Comparison of ENCODE assay signal across 10 cellular contexts in the genomic region with DNA sequence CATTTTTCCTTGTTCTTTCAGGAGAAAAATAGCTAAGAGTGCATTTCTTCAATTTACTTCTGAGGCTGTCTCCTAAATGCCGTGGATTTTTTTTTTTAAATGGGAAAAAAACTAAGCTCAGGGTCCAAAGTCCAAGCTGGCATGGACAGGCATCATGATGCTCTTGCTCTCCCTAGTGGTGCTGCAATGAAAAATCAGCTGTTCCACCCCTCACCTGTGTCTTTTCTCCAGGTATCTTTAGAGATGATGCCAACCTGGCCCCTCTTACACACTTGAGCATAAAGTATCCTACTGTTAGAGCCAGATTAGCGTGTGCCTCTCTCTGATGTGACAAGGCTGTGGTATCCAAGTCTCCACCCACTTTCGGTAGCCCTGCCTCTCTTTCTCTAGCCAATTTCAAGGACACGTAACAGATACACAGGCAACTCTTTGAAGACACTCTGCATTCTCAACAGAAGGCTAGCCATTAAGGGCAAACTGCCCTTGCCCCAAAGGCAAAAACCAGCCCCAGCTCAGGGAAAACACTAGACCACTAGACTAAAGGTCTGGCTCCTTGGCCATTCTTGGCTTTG.
DNase-seq lines count a peak whose midpoint lies in the region; ATAC-seq and TF ChIP-seq lines count a peak whose summit lies in the region.
"Had no signal": no experiment of that assay in that cellular context is flagged by ENCODE, and none has a peak within 500 bp of the region (broad histone marks: within the 10 kb centered on the region; RNA-seq: fewer than 3 reads in every experiment).

No MANE protein-coding gene starts in this region.

- 83 to 86% methylated on average over 3 to 4 of the region's 4 CpGs for WGBS in endodermal cell (ENCODE audit: insufficient coverage in 1 of 2, insufficient read length in 1 of 2), 2 experiments

- ATAC-seq in sciatic nerve: peak; percentile 44
- no peak for ATAC-seq in HG03025 (IDR thresholded peaks at IDR 0.05; ENCODE audit: low FRiP score, unreplicated experiment)
- ATAC-seq: effector memory CD8-positive, alpha-beta T cell had no signal

- intact Hi-C loops in sciatic nerve (cut with DNase I): no loop called here
- intact Hi-C loops in ascending aorta (cut with DNase I): no loop called here

- peak; percentile 11 for DNase-seq in NCI-H1436 (lab: John Stamatoyannopoulos, UW)
- DNase-seq in NCI-H1436 treated with DMSO at 0.1 percent for 48 hours (lab: John Stamatoyannopoulos, UW): no peak
- peak; percentile 26 for DNase-seq in NCI-H2227 treated with DMSO at 0.1 percent for 48 hours (lab: John Stamatoyannopoulos, UW)
- DNase-seq in endodermal cell: peak; percentile 51
- DNase-seq in sciatic nerve (ENCODE audit: low spot score): no peak
- no peak for DNase-seq in HuH-7.5 (ENCODE audit: low spot score)
- DNase-seq in ascending aorta (ENCODE audit: low spot score in 2 of 2): no peak
- DNase-seq: activated CD4-positive, alpha-beta T cell treated with anti-CD3 and anti-CD28 coated beads for 1 hour; effector memory CD8-positive, alpha-beta T cell had no signal

- no peaks in the 10 kb centered on the region for H3K9me3 Mint-ChIP-seq in endodermal cell
- H3K9me3 Mint-ChIP-seq: effector memory CD8-positive, alpha-beta T cell had no signal

- no peaks in the 10 kb centered on the region for H3K27me3 Mint-ChIP-seq in endodermal cell (ENCODE audit: insufficient read depth)

- H3K4me1 Mint-ChIP-seq in endodermal cell: peaks cover 37% of the 10 kb centered on the region

- H3K9ac ChIP-seq in endodermal cell (ENCODE audit: extremely low read depth, low read length, poor library complexity, severe bottlenecking): no peak overlapping the region

- H3K36me3 ChIP-seq in endodermal cell (ENCODE audit: control insufficient read depth, insufficient read depth, low read length) (no peaks in the 10 kb centered on the region), ascending aorta (peaks cover 0 to 13% of the 10 kb centered on the region in 2 donors)

- H3K27ac Mint-ChIP-seq in endodermal cell: no peak overlapping the region
- H3K27ac Mint-ChIP-seq: effector memory CD8-positive, alpha-beta T cell had no signal

- no peaks in the 10 kb centered on the region for H3K36me3 Mint-ChIP-seq in endodermal cell (ENCODE audit: low read depth)

- H3K4me3 ChIP-seq in endodermal cell (ENCODE audit: low read length) (no peak overlapping the region), ascending aorta (no peak overlapping the region)

- H3K4me1 ChIP-seq in endodermal cell (ENCODE audit: control insufficient read depth, insufficient read depth, low read length): peaks cover 10% of the 10 kb centered on the region
- peaks cover 0 to 3% of the 10 kb centered on the region in 2 donors for H3K4me1 ChIP-seq in ascending aorta

- H3K9me3 ChIP-seq in endodermal cell (ENCODE audit: control insufficient read depth, low read length) (no peaks in the 10 kb centered on the region), ascending aorta (no peaks in the 10 kb centered on the region)

- TF ChIP-seq CTCF in endodermal cell (conservative IDR thresholded peaks at IDR 0.05): peak; percentile 81
- TF ChIP-seq CTCF in ascending aorta (IDR thresholded peaks at IDR 0.05): no peak

- no peak overlapping the region for H3K4me3 Mint-ChIP-seq in endodermal cell
- H3K4me3 Mint-ChIP-seq: effector memory CD8-positive, alpha-beta T cell had no signal

- H3K27ac ChIP-seq in endodermal cell (ENCODE audit: low read depth, low read length) (no peak overlapping the region), ascending aorta (no peak overlapping the region)

- H3K27me3 ChIP-seq in endodermal cell (ENCODE audit: control insufficient read depth, insufficient read depth, low read length, poor library complexity, severe bottlenecking) (peaks cover 4% of the 10 kb centered on the region), ascending aorta (no peaks in the 10 kb centered on the region)

Comparison
In these comparisons a context has a peak if more than half of its experiments do, and no peak if none do; other contexts are left out.
1. DNase-seq: peak in NCI-H1436 (single experiment), NCI-H2227 treated with DMSO at 0.1 percent for 48 hours (single experiment) and endodermal cell (single experiment); none in NCI-H1436 treated with DMSO at 0.1 percent for 48 hours (single experiment), sciatic nerve (single experiment), HuH-7.5 (single experiment) and ascending aorta (0 of 2).